In genomic region chr11:76781861-76782500, GRCh38 we compare ENCODE assay signal across 8 cellular contexts. TPM values are rescaled to one million over a fixed set of nuclear protein-coding genes. Genes with fewer than 3 reads are reported as not detected.
DNase-seq lines count a peak whose midpoint lies in the region; ATAC-seq, FAIRE-seq and TF ChIP-seq lines count a peak whose summit lies in the region.

No MANE protein-coding gene starts in this region.

- DNase-seq in BJ (ENCODE audit: low read depth) (no peak), NT2/D1 (ENCODE audit: low read depth, low spot score) (no peak), endodermal cell (no peak), neural crest cell (ENCODE audit: low read depth, low spot score) (no peak), NCI-H1092 (lab: John Stamatoyannopoulos, UW) (no peak), frontal cortex (ENCODE audit: low spot score in 2 of 2) (no peak), NCI-H345 treated with DMSO at 0.1 percent for 48 hours (lab: John Stamatoyannopoulos, UW; ENCODE audit: unreplicated experiment) (no peak)

- no peak for ATAC-seq in HG02870 (IDR thresholded peaks at IDR 0.05; ENCODE audit: unreplicated experiment)

- no peak for FAIRE-seq in frontal cortex (lab: Jason Lieb, UNC)

- H3K4me1 ChIP-seq in NT2/D1 (ENCODE audit: insufficient read depth, insufficient read length) = peaks cover 9% of the 10 kb centered on the region
- peaks cover 22% of the 10 kb centered on the region for H3K4me1 ChIP-seq in endodermal cell (ENCODE audit: control insufficient read depth, insufficient read depth, low read length)

- no peak for TF ChIP-seq CTCF in BJ (IDR thresholded peaks at IDR 0.05; ENCODE audit: insufficient read depth, low read depth, low read length)
- no peak for TF ChIP-seq CTCF in endodermal cell (conservative IDR thresholded peaks at IDR 0.05)
- no peak for TF ChIP-seq CTCF in neural crest cell (conservative IDR thresholded peaks at IDR 0.05)

- H3K4me3 Mint-ChIP-seq in endodermal cell (peak overlapping the region; percentile 90), neural crest cell (peak overlapping the region; percentile 91)

- peaks cover 24% of the 10 kb centered on the region for H3K9me3 Mint-ChIP-seq in endodermal cell
- H3K9me3 Mint-ChIP-seq in neural crest cell = peaks cover 2% of the 10 kb centered on the region

- H3K27me3 Mint-ChIP-seq in endodermal cell (ENCODE audit: insufficient read depth) (peaks cover under 1% of the 10 kb centered on the region), neural crest cell (ENCODE audit: low read depth) (no peaks in the 10 kb centered on the region)

- POLR2A ChIA-PET in BJ (lab: Charles Lee) = interaction anchor here (1.5 kb wide), 1 partner anchor 11 kb away, joined by 7 read pairs; no protein-coding TSS in a partner anchor

- peaks cover 51% of the 10 kb centered on the region for H3K36me3 Mint-ChIP-seq in endodermal cell (ENCODE audit: low read depth)
- H3K36me3 Mint-ChIP-seq in neural crest cell (ENCODE audit: low read depth) = peaks cover 10% of the 10 kb centered on the region

- H3K9ac ChIP-seq in NT2/D1 (ENCODE audit: insufficient read length, low read depth) = peak overlapping the region; percentile 79
- peak overlapping the region; percentile 88 for H3K9ac ChIP-seq in endodermal cell (ENCODE audit: extremely low read depth, low read length, poor library complexity, severe bottlenecking)

- H3K9me3 ChIP-seq in NT2/D1 (ENCODE audit: insufficient read depth, low read length) (peaks cover 10% of the 10 kb centered on the region), endodermal cell (ENCODE audit: control insufficient read depth, low read length) (peaks cover 37% of the 10 kb centered on the region)

- peak overlapping the region; percentile 51 for H3K4me3 ChIP-seq in BJ (ENCODE audit: low read depth, low read length)
- peak overlapping the region; percentile 53 for H3K4me3 ChIP-seq in NT2/D1 (ENCODE audit: insufficient read length, low read depth)
- peak overlapping the region; percentile 98 for H3K4me3 ChIP-seq in endodermal cell (ENCODE audit: low read length)

- peak overlapping the region; percentile 83 for H3K27ac ChIP-seq in endodermal cell (ENCODE audit: low read depth, low read length)

- 34 to 71% methylated on average over 1 to 3 of the region's 4 CpGs for WGBS in endodermal cell (ENCODE audit: insufficient coverage in 1 of 2, insufficient read length in 1 of 2), 2 experiments

- H3K4me1 Mint-ChIP-seq in endodermal cell (peaks cover 42% of the 10 kb centered on the region), neural crest cell (peaks cover 46% of the 10 kb centered on the region)

- H3K27me3 ChIP-seq in BJ (ENCODE audit: control insufficient read depth, insufficient read depth, low read length) (peaks cover 6% of the 10 kb centered on the region), NT2/D1 (ENCODE audit: insufficient read depth, insufficient read length) (no peaks in the 10 kb centered on the region), endodermal cell (ENCODE audit: control insufficient read depth, insufficient read depth, low read length, poor library complexity, severe bottlenecking) (no peaks in the 10 kb centered on the region)

- CTCF ChIA-PET in BJ (lab: Yijun Ruan, JAX) = interaction anchor here (0.7 to 2.0 kb wide), 4 partner anchors 16 to 60 kb away, joined by 3 to 11 read pairs (median 4); no protein-coding TSS in a partner anchor

- no peaks in the 10 kb centered on the region for H3K36me3 ChIP-seq in BJ (ENCODE audit: control insufficient read depth, insufficient read depth, low read length)
- peaks cover 5% of the 10 kb centered on the region for H3K36me3 ChIP-seq in NT2/D1 (ENCODE audit: insufficient read depth, insufficient read length, low read length)
- peaks cover 33% of the 10 kb centered on the region for H3K36me3 ChIP-seq in endodermal cell (ENCODE audit: control insufficient read depth, insufficient read depth, low read length)

- H3K27ac Mint-ChIP-seq in endodermal cell = peak overlapping the region; percentile 96
- no peak overlapping the region for H3K27ac Mint-ChIP-seq in neural crest cell (ENCODE audit: unreplicated experiment)

RNA-seq across cellular contexts. Expression of gene TSKU, which starts 1.2 kb away (rescaled TPM):
- polyA plus RNA-seq in BJ (2011; rRNA removed) = 16.0 and 27.3 TPM in 2 replicates
- 12.7 and 20.0 TPM in 2 replicates for polyA minus RNA-seq in BJ (2011; rRNA and poly(A)+ RNA removed)
- total RNA-seq in endodermal cell (100 to 1,000 TPM; 105 to 130 TPM), neural crest cell (27.5 and 28.3 TPM in 2 replicates), frontal cortex (4.9 TPM)
- 39.1 TPM for polyA plus RNA-seq in endodermal cell (2013, experiment 1 of 2)
- 45.5 TPM for polyA plus RNA-seq in endodermal cell (2013, experiment 2 of 2)
